Comparison of ENCODE assay signal across 8 cellular contexts in the genomic region with DNA sequence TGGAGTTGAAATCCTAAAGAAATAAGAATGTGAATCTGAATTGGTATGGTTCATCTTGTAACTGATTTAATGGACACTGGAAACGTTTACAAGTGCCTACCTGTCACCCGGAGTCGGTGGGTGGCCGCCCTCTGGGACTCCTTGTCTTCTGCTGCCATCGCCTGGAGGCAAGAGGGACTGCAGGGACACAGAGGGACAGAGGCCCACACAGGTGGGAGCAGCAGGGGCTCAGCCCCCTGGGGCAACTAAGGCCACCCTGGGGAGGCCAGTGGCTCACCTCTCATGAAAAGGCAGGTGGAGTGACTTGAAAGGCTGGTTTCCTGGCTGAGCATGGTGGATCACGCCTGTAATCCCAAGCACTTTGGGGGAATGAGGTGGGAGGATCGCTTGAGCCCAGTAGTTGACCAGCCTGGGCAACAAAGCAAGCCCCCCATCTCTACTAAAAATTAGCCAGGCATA. TPM values are rescaled to one million over a fixed set of nuclear protein-coding genes. Genes with fewer than 3 reads are reported as not detected.
A peak's percentile ranks its signal among the peaks of the same experiment; 100 is the strongest.
DNase-seq lines count a peak whose midpoint lies in the region; ATAC-seq and TF ChIP-seq lines count a peak whose summit lies in the region.

No MANE protein-coding gene starts in this region.

- H3F3A ChIP-seq in MM.1S (ENCODE audit: insufficient read depth, low read length), result no peaks in the 10 kb centered on the region

- H3K4me1 ChIP-seq in MM.1S (ENCODE audit: low read length), result no peaks in the 10 kb centered on the region
- no peaks in the 10 kb centered on the region for H3K4me1 ChIP-seq in heart left ventricle

- TF ChIP-seq CTCF in GM10266 (IDR thresholded peaks at IDR 0.05; ENCODE audit: control insufficient read depth, insufficient read depth, low read depth, missing control alignments) (peak; percentile 98), MM.1S (IDR thresholded peaks at IDR 0.05; ENCODE audit: low read length) (peak; percentile 89), heart left ventricle (IDR thresholded peaks at IDR 0.05) (peak; percentile 86 to 97 (median 94))

- DNase-seq in GM10266 (ENCODE audit: extremely low spot score) (peak; percentile 79), MM.1S (peak; percentile 59), SKM-1 treated with dmso at 0.1 percent for 144 hours (lab: John Stamatoyannopoulos, UW; ENCODE audit: unreplicated experiment) (peak; percentile 60), heart left ventricle (peak; percentile 67 to 87 (median 74)), renal cortical epithelial cell (ENCODE audit: low read depth) (peak; percentile 43)
- peak; percentile 81 for DNase-seq in activated naive CD4-positive, alpha-beta T cell treated with anti-CD3 and anti-CD28 coated beads, Interleukin-2, amount 50 U/mL, for 16 hours

- no peaks in the 10 kb centered on the region for H3K9me2 ChIP-seq in MM.1S (replicated peaks; ENCODE audit: insufficient read depth, low read length)

- H3K27ac ChIP-seq in MM.1S (ENCODE audit: low read length) (no peak overlapping the region), heart left ventricle (no peak overlapping the region)

- no peak overlapping the region for H3K4me3 ChIP-seq in MM.1S (ENCODE audit: low read length)
- no peak overlapping the region for H3K4me3 ChIP-seq in heart left ventricle

- H4K20me1 ChIP-seq in MM.1S (ENCODE audit: insufficient read depth, low read length), result no peaks in the 10 kb centered on the region

- no peak for TF ChIP-seq POLR2A in heart left ventricle (IDR thresholded peaks at IDR 0.05)

- intact Hi-C loops in heart left ventricle (cut with DNase I), result loop anchor here (1.0 to 10.0 kb wide), 9 partner anchors 97 to 273 kb away; partner anchors contain the start of genes PDK2 (in 4 of the 10) and COL1A1 (in 3 of the 10)

- WGBS in heart left ventricle, 4 donors, result 5 to 24% (median 21%) methylated on average over 6 to 7 of the region's 7 CpGs

- no peak overlapping the region for H3K4me2 ChIP-seq in MM.1S (ENCODE audit: low read depth, low read length)

- H2AFZ ChIP-seq in MM.1S (ENCODE audit: low read length), result no peak overlapping the region

- no peaks in the 10 kb centered on the region for H3K9me3 ChIP-seq in MM.1S (replicated peaks; ENCODE audit: insufficient read depth, low read length)
- H3K9me3 ChIP-seq in heart left ventricle, result no peaks in the 10 kb centered on the region

- no peak overlapping the region for H3K9ac ChIP-seq in MM.1S (ENCODE audit: low read length)

- ATAC-seq in heart left ventricle (peak; percentile 87 to 93 (median 92)), GM19324 (IDR thresholded peaks at IDR 0.05; ENCODE audit: low FRiP score, unreplicated experiment) (no peak), GM21529 (IDR thresholded peaks at IDR 0.05; ENCODE audit: unreplicated experiment) (no peak)

- no peaks in the 10 kb centered on the region for H3K79me2 ChIP-seq in MM.1S (ENCODE audit: low read length)

- H3K27me3 ChIP-seq in MM.1S (replicated peaks; ENCODE audit: insufficient read depth, low read length), result no peaks in the 10 kb centered on the region
- H3K27me3 ChIP-seq in heart left ventricle, result peaks cover 0 to 3% (median 0%) of the 10 kb centered on the region in 9 donors

- H3K36me3 ChIP-seq in MM.1S (replicated peaks; ENCODE audit: insufficient read depth, low read length) (no peaks in the 10 kb centered on the region), heart left ventricle (no peaks in the 10 kb centered on the region)

RNA-seq across cellular contexts. Expression of gene TMEM92, which starts 23.2 kb away (rescaled TPM):
- not detected for total RNA-seq in heart left ventricle
- under 1 TPM in 1 of 2 donors, not detected in 1; 0.11 TPM for polyA plus RNA-seq in heart left ventricle
- total RNA-seq in renal cortical epithelial cell, result 0.87 and 2.3 TPM in 2 replicates

RNA-seq across cellular contexts. Expression of gene XYLT2, which starts 48.5 kb away (rescaled TPM):
- total RNA-seq in heart left ventricle (10 to 100 TPM; 11.3 to 19.2 (median 13.9) TPM), renal cortical epithelial cell (42.3 and 61.5 TPM in 2 replicates)
- 1 to 10 TPM; 9.5 to 9.9 TPM for polyA plus RNA-seq in heart left ventricle

Comparison
In these comparisons a context has a peak if more than half of its experiments do, and no peak if none do; other contexts are left out.
1. ATAC-seq: peak in heart left ventricle (4 of 4); none in GM19324 (single experiment) and GM21529 (single experiment).
2. Peak in every context shown above with its lines, with median percentiles within 50 percentile points of each other: DNase-seq and CTCF ChIP-seq.